8 cellular contexts compared by ENCODE assay signal in the genomic region with DNA sequence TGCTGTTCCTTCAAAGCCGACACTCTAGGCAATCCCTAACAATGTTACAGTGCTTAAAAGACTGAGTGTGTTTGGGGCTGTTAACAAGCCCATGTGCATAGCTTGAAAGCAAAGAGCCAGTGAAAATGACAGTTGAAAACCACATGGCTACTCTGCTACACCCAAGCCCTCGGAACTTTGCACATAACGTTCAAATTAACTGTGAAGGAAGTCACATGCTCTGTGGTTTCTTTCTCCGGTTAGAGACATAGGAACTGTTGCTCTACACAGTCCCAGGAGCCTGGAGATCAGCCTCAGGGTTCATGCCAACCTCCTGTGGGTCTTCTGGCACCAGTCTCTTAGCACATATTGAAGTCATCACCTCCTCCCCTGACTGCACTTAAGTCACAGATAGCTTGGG. TPM values are rescaled to one million over a fixed set of nuclear protein-coding genes. Genes with fewer than 3 reads are reported as not detected.
A peak's percentile ranks its signal among the peaks of the same experiment; 100 is the strongest.
DNase-seq lines count a peak whose midpoint lies in the region; ATAC-seq, FAIRE-seq and TF ChIP-seq lines count a peak whose summit lies in the region.

No MANE protein-coding gene starts in this region.

- H3K36me3 ChIP-seq in transverse colon: no peaks in the 10 kb centered on the region
- H3K36me3 ChIP-seq in trophoblast cell (ENCODE audit: control insufficient read depth in 1 of 2, insufficient read depth in 2 of 2, low read length in 2 of 2): peaks cover 5 to 15% of the 10 kb centered on the region in 2 experiments

- no peak overlapping the region for H2BK5ac ChIP-seq in trophoblast cell (ENCODE audit: low read depth, low read length, poor library complexity)

- H3K79me1 ChIP-seq in trophoblast cell (ENCODE audit: low read length): no peaks in the 10 kb centered on the region

- H3K4me3 ChIP-seq in transverse colon (no peak overlapping the region), trophoblast cell (ENCODE audit: low read depth, low read length) (no peak overlapping the region)

- no peak overlapping the region for H3K23ac ChIP-seq in trophoblast cell (ENCODE audit: low read length)

- H3K14ac ChIP-seq in trophoblast cell (ENCODE audit: low read length): no peak overlapping the region

- TF ChIP-seq CTCF in transverse colon (IDR thresholded peaks at IDR 0.05): no peak

- intact Hi-C loops in transverse colon (cut with DNase I; ENCODE audit: low total_unique reads): no loop called here

- no peak overlapping the region for H2BK120ac ChIP-seq in trophoblast cell (ENCODE audit: insufficient read depth, low read length, poor library complexity)

- DNase-seq in A172 (ENCODE audit: low spot score): peak; percentile 64
- peak; percentile 38 for DNase-seq in NCI-H446 treated with DMSO at 0.1 percent for 48 hours (lab: John Stamatoyannopoulos, UW)
- peak; percentile 75 for DNase-seq in dedifferentiated amniotic fluid mesenchymal stem cell (ENCODE audit: extremely low spot score)
- DNase-seq in transverse colon: peak; percentile 26
- no peak for DNase-seq in trophoblast cell
- DNase-seq in RCC 7860 (ENCODE audit: low spot score): no peak

- H2BK12ac ChIP-seq in trophoblast cell (ENCODE audit: low read length): no peak overlapping the region

- H3K27me3 ChIP-seq in transverse colon (no peaks in the 10 kb centered on the region), trophoblast cell (ENCODE audit: insufficient read depth, low read length) (no peaks in the 10 kb centered on the region)

- H2AFZ ChIP-seq in trophoblast cell (ENCODE audit: insufficient read depth, low read length, poor library complexity): no peak overlapping the region

- no peak overlapping the region for H4K12ac ChIP-seq in trophoblast cell (ENCODE audit: low read depth, low read length)

- no peak overlapping the region for H4K91ac ChIP-seq in trophoblast cell (ENCODE audit: low read depth, low read length)

- FAIRE-seq in RCC 7860 (lab: Jason Lieb, UNC): no peak

- H3K4ac ChIP-seq in trophoblast cell (ENCODE audit: low read depth, low read length): no peak overlapping the region

- peaks cover 1% of the 10 kb centered on the region for H3K79me2 ChIP-seq in trophoblast cell (ENCODE audit: control insufficient read depth, insufficient read depth, low read length, poor library complexity)

- in situ Hi-C loops in transverse colon (cut with MboI; ENCODE audit: low pct_ligation_motif_present in 1 of 4, low pct_unique_long_range_greater_than_20kb in 1 of 4, low sequenced_read_pairs in 3 of 4): loop anchor here in 3 of 4 donors (10.0 to 25.0 kb wide), 2 partner anchors 95 to 102 kb away; no protein-coding TSS in a partner anchor

- H3K18ac ChIP-seq in trophoblast cell (ENCODE audit: low read length): no peak overlapping the region

- ATAC-seq in GM18499 (IDR thresholded peaks at IDR 0.05; ENCODE audit: insufficient read depth, unreplicated experiment) (peak; percentile 81), HG02798 (IDR thresholded peaks at IDR 0.05; ENCODE audit: poor library complexity, unreplicated experiment) (peak; percentile 76)

- WGBS in transverse colon (ENCODE audit: low coverage in 1 of 2), 2 donors: 39 to 50% methylated on average over 3 to 4 of the region's 4 CpGs
- WGBS in trophoblast cell (ENCODE audit: extremely low coverage, insufficient coverage, insufficient read length): no CpG with 5 or more reads among the region's 4 CpGs

- no peak overlapping the region for H2AK5ac ChIP-seq in trophoblast cell (ENCODE audit: low read length)

- no peak overlapping the region for H3K9ac ChIP-seq in trophoblast cell (ENCODE audit: low read length)

- TF ChIP-seq EP300 in transverse colon (IDR thresholded peaks at IDR 0.05; ENCODE audit: low read depth): no peak

- TF ChIP-seq POLR2A in transverse colon (IDR thresholded peaks at IDR 0.05): no peak

- H3K9me3 ChIP-seq in transverse colon (no peaks in the 10 kb centered on the region), trophoblast cell (ENCODE audit: insufficient read depth, low read depth, low read length) (no peaks in the 10 kb centered on the region)

- no peak overlapping the region for H4K8ac ChIP-seq in trophoblast cell (ENCODE audit: low read depth, low read length)

- peaks cover 13 to 47% (median 26%) of the 10 kb centered on the region in 4 donors for H3K4me1 ChIP-seq in transverse colon
- H3K4me1 ChIP-seq in trophoblast cell (ENCODE audit: control insufficient read depth in 1 of 2, insufficient read depth in 2 of 2, low read length in 2 of 2): peaks cover 0 to 2% of the 10 kb centered on the region in 2 experiments

- H3K27ac ChIP-seq in transverse colon (peak overlapping the region; percentile 6 to 50 (median 32)), trophoblast cell (ENCODE audit: low read depth, low read length) (no peak overlapping the region)

- no peak overlapping the region for H3K4me2 ChIP-seq in trophoblast cell (ENCODE audit: low read length)

RNA-seq across cellular contexts. Expression of gene C9orf152, which starts 51.1 kb away (rescaled TPM):
- not detected in 2 replicates for total RNA-seq in A172 (2014; rRNA removed; shearing (Covaris generic))
- 10 to 100 TPM in 3 of 4 donors, 1 to 10 TPM in 1; 9.7 to 31.4 (median 16.7) TPM for total RNA-seq in transverse colon
- polyA plus RNA-seq in trophoblast cell (2013): 0.05 and 0.06 TPM in 2 replicates

Comparison
In these comparisons a context has a peak if more than half of its experiments do, and no peak if none do; other contexts are left out.
1. DNase-seq: peak in A172 (single experiment), NCI-H446 treated with DMSO at 0.1 percent for 48 hours (single experiment), dedifferentiated amniotic fluid mesenchymal stem cell (single experiment) and transverse colon (single experiment); none in trophoblast cell (0 of 2) and RCC 7860 (single experiment).
2. RNA of gene C9orf152, which starts 51.1 kb away (total RNA-seq): 9.7 to 31.4 TPM in transverse colon; not detected in A172; every median in the first group is over 10 times any median in the second.